In genomic region chr2:126893606-126894005, GRCh38 we compare ENCODE assay signal across 34 cellular contexts. TPM values are rescaled to one million over a fixed set of nuclear protein-coding genes. Genes with fewer than 3 reads are reported as not detected.
"Had no signal": no experiment of that assay in that cellular context is flagged by ENCODE, and none has a peak within 500 bp of the region (broad histone marks: within the 10 kb centered on the region; RNA-seq: fewer than 3 reads in every experiment).

No MANE protein-coding gene starts in this region.

- H3K27me3 Mint-ChIP-seq: activated naive CD8-positive, alpha-beta T cell had no signal

- H3K36me3 ChIP-seq: brain microvascular endothelial cell, colonic mucosa, esophagus muscularis mucosa, gastrocnemius medialis, heart left ventricle, WERI-Rb-1 had no signal

- H3K4me3 Mint-ChIP-seq: activated B cell treated with CpG ODN at 0.5 μM for 24 hours; activated naive CD8-positive, alpha-beta T cell; activated T-helper 1 cell treated with anti-CD3 and anti-CD28 coated beads, Interleukin-12 subunit alpha, Interleukin-12 subunit beta, Interleukin-2, Interleukin-4 antibody, amounts not matched to agents 30 ng/mL and 10 ng/mL and 1 ng/mL, durations not matched to agents 14 hours and 24 hours and 36 hours; dendritic cell treated with granulocyte-macrophage colony-stimulating factor and Interleukin-4, amounts not matched to agents 40 ng/mL and 50 ng/mL, for 4 days; T-helper 17 cell; T-helper 2 cell treated with Interferon-gamma antibody and Interleukin-4, amounts not matched to agents 5 μg/mL and 100 μg/mL, for 36 hours had no signal

- H3K4me1 ChIP-seq: colonic mucosa, esophagus muscularis mucosa, foreskin keratinocyte, gastrocnemius medialis, heart left ventricle had no signal

- H3K9me3 ChIP-seq: colonic mucosa, esophagus muscularis mucosa, gastrocnemius medialis, heart left ventricle had no signal

- H3K4me3 ChIP-seq: colonic mucosa, dorsolateral prefrontal cortex, esophagus muscularis mucosa, gastrocnemius medialis, heart left ventricle had no signal

- DNase-seq: activated B cell treated with CpG ODN at 0.5 μM for 24 hours; activated CD4-positive, alpha-beta T cell treated with anti-CD3 and anti-CD28 coated beads for 48 hours; activated CD4-positive, alpha-beta T cell treated with anti-CD3 and anti-CD28 coated beads, Interleukin-2, amount 50 U/mL, for 1 hour; activated CD4-positive, alpha-beta T cell treated with anti-CD3 and anti-CD28 coated beads, Interleukin-2, amount 50 U/mL, for 48 hours; activated gamma-delta T cell treated with Interleukin-2 at 50 U/mL for 16 hours; activated naive CD4-positive, alpha-beta T cell treated with anti-CD3 and anti-CD28 coated beads, Interleukin-2, amount 50 U/mL, for 16 hours; activated naive CD4-positive, alpha-beta T cell treated with Interleukin-2 at 50 U/mL for 16 hours; activated T-cell treated with anti-CD3 and anti-CD28 coated beads, Interleukin-2, amount 50 U/mL, for 1 hour; activated T-cell treated with anti-CD3 and anti-CD28 coated beads, Interleukin-2, amount 50 U/mL, for 48 hours; amniotic stem cell; anterior cingulate cortex; brain microvascular endothelial cell; caudate nucleus; colonic mucosa; effector memory CD4-positive, alpha-beta T cell; erythroblast; foreskin keratinocyte; gastrocnemius medialis; glutamatergic neuron; T-helper 1 cell; T-helper 17 cell; T1000; WERI-Rb-1 had no signal

- H3K27me3 ChIP-seq: brain microvascular endothelial cell, colonic mucosa, dorsolateral prefrontal cortex, esophagus muscularis mucosa, foreskin keratinocyte, gastrocnemius medialis, heart left ventricle had no signal

- H3K9me3 Mint-ChIP-seq: activated T-helper 1 cell treated with anti-CD3 and anti-CD28 coated beads, Interleukin-12 subunit alpha, Interleukin-12 subunit beta, Interleukin-2, Interleukin-4 antibody, amounts not matched to agents 30 ng/mL and 10 ng/mL and 1 ng/mL, durations not matched to agents 14 hours and 24 hours and 36 hours; activated T-helper 2 cell treated with anti-CD3 and anti-CD28 coated beads, Interferon-gamma antibody, Interleukin-2, Interleukin-4, amounts not matched to agents 10 μg/mL and 5 μg/mL and 100 μg/mL, durations not matched to agents 14 hours and 24 hours and 36 hours; dendritic cell treated with granulocyte-macrophage colony-stimulating factor and Interleukin-4, amounts not matched to agents 40 ng/mL and 50 ng/mL, for 4 days; T-helper 2 cell treated with Interferon-gamma antibody and Interleukin-4, amounts not matched to agents 5 μg/mL and 100 μg/mL, for 36 hours had no signal

- H3K27ac ChIP-seq: brain microvascular endothelial cell, colonic mucosa, dorsolateral prefrontal cortex, esophagus muscularis mucosa, foreskin keratinocyte, gastrocnemius medialis, heart left ventricle, WERI-Rb-1 had no signal

- H3K27ac Mint-ChIP-seq: activated B cell treated with CpG ODN at 0.5 μM for 24 hours; activated naive CD8-positive, alpha-beta T cell; activated T-helper 1 cell treated with anti-CD3 and anti-CD28 coated beads, Interleukin-12 subunit alpha, Interleukin-12 subunit beta, Interleukin-2, Interleukin-4 antibody, amounts not matched to agents 30 ng/mL and 10 ng/mL and 1 ng/mL, durations not matched to agents 14 hours and 24 hours and 36 hours; activated T-helper 2 cell treated with anti-CD3 and anti-CD28 coated beads, Interferon-gamma antibody, Interleukin-2, Interleukin-4, amounts not matched to agents 10 μg/mL and 5 μg/mL and 100 μg/mL, durations not matched to agents 14 hours and 24 hours and 36 hours; dendritic cell treated with granulocyte-macrophage colony-stimulating factor and Interleukin-4, amounts not matched to agents 40 ng/mL and 50 ng/mL, for 4 days; T-helper 17 cell; T-helper 2 cell treated with Interferon-gamma antibody and Interleukin-4, amounts not matched to agents 5 μg/mL and 100 μg/mL, for 36 hours had no signal

- H3K4me1 Mint-ChIP-seq: activated B cell treated with CpG ODN at 0.5 μM for 24 hours, T-helper 17 cell had no signal

- H3K36me3 Mint-ChIP-seq: activated naive CD8-positive, alpha-beta T cell had no signal

RNA-seq across cellular contexts. Expression of gene TEX51, which starts 5.1 kb away (rescaled TPM):
- total RNA-seq: activated B cell treated with CpG ODN at 0.5 μM for 24 hours; activated T-helper 1 cell treated with anti-CD3 and anti-CD28 coated beads, Interleukin-12 subunit alpha, Interleukin-12 subunit beta, Interleukin-2, Interleukin-4 antibody, amounts not matched to agents 30 ng/mL and 10 ng/mL and 1 ng/mL, durations not matched to agents 14 hours and 24 hours and 36 hours; activated T-helper 2 cell treated with anti-CD3 and anti-CD28 coated beads, Interferon-gamma antibody, Interleukin-2, Interleukin-4, amounts not matched to agents 10 μg/mL and 5 μg/mL and 100 μg/mL, durations not matched to agents 14 hours and 24 hours and 36 hours; astrocyte; bronchial epithelial cell; colonic mucosa; dorsolateral prefrontal cortex; esophagus muscularis mucosa; foreskin keratinocyte; gastrocnemius medialis; heart left ventricle; T-helper 17 cell had no signal
- polyA plus RNA-seq: adipose tissue, foreskin keratinocyte, heart left ventricle had no signal
